Comparison of ENCODE assay signal across 1 cellular context in the genomic region with DNA sequence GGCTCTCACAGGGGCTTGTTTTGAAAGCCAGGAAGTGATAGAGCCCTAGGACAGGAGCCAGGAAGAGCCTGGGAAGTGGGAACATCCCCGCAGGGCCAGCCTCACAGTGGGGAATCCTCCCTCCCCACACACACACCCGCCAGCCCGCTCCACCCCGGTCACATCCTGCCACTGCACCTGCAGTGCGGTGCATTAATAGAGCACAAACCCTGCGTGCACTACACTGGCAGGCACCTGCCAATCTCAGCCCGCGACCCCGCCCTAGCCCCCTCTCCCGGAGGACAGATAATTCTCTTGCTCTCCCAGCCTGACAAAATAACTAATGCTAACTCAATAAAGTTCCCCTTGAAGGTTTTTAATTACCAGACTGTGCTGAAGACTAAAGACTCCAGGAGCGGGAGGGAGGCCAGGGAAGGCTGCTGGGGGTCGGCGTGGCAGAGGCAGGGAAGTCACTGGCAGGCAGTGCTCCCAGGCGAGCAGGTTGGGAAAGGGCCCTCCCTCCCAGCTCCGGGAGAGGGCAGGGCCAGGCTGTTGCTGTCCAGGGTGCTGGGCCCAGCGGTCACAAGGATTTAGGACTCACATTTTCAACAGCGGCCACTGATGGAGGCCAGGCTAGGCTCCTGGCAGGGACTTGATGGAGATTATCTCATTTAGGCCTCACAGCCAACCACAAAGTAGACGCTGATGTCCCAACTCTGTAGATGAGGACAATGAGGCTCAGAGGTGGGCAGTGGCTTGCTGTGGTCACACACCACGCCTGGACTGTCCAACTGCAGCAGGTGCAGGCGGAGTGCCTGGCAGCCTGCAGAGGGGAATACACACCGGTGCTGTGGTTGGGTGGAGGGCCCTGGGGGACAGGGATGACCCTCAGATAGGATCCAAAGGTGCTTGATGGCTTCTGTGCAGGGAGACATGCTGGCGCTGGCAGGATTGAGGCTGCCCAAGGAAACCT.
TF ChIP-seq lines count a peak whose summit lies in the region.

No MANE protein-coding gene starts in this region.

TF ChIP-seq in WTC11, 78 proteins besides CTCF, POLR2A, EP300 and RAD21 (continued from another document and continues in another):
- TF ChIP-seq ATF2 (CRISPR knock-in tag; IDR thresholded peaks at IDR 0.05; ENCODE audit: borderline replicate concordance, low read depth) (peak; percentile 70; the same call in 1 of the 2 replicates), SMAD4 (CRISPR knock-in tag; IDR thresholded peaks at IDR 0.05) (peak; percentile 64; the same call in 1 of the 2 replicates), NR2C2 (CRISPR knock-in tag; IDR thresholded peaks at IDR 0.05) (0 out of 2 replicates have a peak, but pooled peaks have one; percentile 13), ETV6 (CRISPR knock-in tag; IDR thresholded peaks at IDR 0.05) (peak; percentile 80), AFF4 (CRISPR knock-in tag; IDR thresholded peaks at IDR 0.05; ENCODE audit: borderline replicate concordance) (no peak), CREM (CRISPR knock-in tag; IDR thresholded peaks at IDR 0.05) (peak; percentile 55; the same call in 1 of the 2 replicates), ELF4 (CRISPR knock-in tag; IDR thresholded peaks at IDR 0.05; ENCODE audit: low read depth) (no peak), NFATC4 (CRISPR knock-in tag; IDR thresholded peaks at IDR 0.05) (no peak), ZBTB43 (CRISPR knock-in tag; IDR thresholded peaks at IDR 0.05) (no peak), ATF1 (CRISPR knock-in tag; IDR thresholded peaks at IDR 0.05) (no peak), NFE2L1 (CRISPR knock-in tag; IDR thresholded peaks at IDR 0.05) (peak; percentile 82; the same call in 1 of the 2 replicates), SOX15 (CRISPR knock-in tag; IDR thresholded peaks at IDR 0.05) (no peak), ATF6 (CRISPR knock-in tag; IDR thresholded peaks at IDR 0.05) (no peak), ZNF532 (CRISPR knock-in tag; IDR thresholded peaks at IDR 0.05; ENCODE audit: borderline replicate concordance) (no peak), RELA (CRISPR knock-in tag; IDR thresholded peaks at IDR 0.05; ENCODE audit: borderline replicate concordance) (0 out of 2 replicates have a peak, but pooled peaks have one; percentile 63), ZNF263 (CRISPR knock-in tag; IDR thresholded peaks at IDR 0.05; ENCODE audit: low read depth) (peak; percentile 85), ZNF423 (CRISPR knock-in tag; IDR thresholded peaks at IDR 0.05) (no peak), ZNF138 (CRISPR knock-in tag; conservative IDR thresholded peaks at IDR 0.05) (no peak)
- TF ChIP-seq, protein P1, sequence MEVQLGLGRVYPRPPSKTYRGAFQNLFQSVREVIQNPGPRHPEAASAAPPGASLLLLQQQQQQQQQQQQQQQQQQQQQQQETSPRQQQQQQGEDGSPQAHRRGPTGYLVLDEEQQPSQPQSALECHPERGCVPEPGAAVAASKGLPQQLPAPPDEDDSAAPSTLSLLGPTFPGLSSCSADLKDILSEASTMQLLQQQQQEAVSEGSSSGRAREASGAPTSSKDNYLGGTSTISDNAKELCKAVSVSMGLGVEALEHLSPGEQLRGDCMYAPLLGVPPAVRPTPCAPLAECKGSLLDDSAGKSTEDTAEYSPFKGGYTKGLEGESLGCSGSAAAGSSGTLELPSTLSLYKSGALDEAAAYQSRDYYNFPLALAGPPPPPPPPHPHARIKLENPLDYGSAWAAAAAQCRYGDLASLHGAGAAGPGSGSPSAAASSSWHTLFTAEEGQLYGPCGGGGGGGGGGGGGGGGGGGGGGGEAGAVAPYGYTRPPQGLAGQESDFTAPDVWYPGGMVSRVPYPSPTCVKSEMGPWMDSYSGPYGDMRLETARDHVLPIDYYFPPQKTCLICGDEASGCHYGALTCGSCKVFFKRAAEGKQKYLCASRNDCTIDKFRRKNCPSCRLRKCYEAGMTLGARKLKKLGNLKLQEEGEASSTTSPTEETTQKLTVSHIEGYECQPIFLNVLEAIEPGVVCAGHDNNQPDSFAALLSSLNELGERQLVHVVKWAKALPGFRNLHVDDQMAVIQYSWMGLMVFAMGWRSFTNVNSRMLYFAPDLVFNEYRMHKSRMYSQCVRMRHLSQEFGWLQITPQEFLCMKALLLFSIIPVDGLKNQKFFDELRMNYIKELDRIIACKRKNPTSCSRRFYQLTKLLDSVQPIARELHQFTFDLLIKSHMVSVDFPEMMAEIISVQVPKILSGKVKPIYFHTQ (CRISPR knock-in tag; IDR thresholded peaks at IDR 0.05): no peak
- TF ChIP-seq, protein P2, sequence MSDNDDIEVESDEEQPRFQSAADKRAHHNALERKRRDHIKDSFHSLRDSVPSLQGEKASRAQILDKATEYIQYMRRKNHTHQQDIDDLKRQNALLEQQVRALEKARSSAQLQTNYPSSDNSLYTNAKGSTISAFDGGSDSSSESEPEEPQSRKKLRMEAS (CRISPR knock-in tag; IDR thresholded peaks at IDR 0.05): peak; percentile 59; the same call in 1 of the 2 replicates
- TF ChIP-seq, protein P3, sequence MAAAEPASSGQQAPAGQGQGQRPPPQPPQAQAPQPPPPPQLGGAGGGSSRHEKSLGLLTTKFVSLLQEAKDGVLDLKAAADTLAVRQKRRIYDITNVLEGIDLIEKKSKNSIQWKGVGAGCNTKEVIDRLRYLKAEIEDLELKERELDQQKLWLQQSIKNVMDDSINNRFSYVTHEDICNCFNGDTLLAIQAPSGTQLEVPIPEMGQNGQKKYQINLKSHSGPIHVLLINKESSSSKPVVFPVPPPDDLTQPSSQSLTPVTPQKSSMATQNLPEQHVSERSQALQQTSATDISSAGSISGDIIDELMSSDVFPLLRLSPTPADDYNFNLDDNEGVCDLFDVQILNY (CRISPR knock-in tag; IDR thresholded peaks at IDR 0.05): no peak; the same call in 1 of the 2 replicates
- TF ChIP-seq, protein P4, sequence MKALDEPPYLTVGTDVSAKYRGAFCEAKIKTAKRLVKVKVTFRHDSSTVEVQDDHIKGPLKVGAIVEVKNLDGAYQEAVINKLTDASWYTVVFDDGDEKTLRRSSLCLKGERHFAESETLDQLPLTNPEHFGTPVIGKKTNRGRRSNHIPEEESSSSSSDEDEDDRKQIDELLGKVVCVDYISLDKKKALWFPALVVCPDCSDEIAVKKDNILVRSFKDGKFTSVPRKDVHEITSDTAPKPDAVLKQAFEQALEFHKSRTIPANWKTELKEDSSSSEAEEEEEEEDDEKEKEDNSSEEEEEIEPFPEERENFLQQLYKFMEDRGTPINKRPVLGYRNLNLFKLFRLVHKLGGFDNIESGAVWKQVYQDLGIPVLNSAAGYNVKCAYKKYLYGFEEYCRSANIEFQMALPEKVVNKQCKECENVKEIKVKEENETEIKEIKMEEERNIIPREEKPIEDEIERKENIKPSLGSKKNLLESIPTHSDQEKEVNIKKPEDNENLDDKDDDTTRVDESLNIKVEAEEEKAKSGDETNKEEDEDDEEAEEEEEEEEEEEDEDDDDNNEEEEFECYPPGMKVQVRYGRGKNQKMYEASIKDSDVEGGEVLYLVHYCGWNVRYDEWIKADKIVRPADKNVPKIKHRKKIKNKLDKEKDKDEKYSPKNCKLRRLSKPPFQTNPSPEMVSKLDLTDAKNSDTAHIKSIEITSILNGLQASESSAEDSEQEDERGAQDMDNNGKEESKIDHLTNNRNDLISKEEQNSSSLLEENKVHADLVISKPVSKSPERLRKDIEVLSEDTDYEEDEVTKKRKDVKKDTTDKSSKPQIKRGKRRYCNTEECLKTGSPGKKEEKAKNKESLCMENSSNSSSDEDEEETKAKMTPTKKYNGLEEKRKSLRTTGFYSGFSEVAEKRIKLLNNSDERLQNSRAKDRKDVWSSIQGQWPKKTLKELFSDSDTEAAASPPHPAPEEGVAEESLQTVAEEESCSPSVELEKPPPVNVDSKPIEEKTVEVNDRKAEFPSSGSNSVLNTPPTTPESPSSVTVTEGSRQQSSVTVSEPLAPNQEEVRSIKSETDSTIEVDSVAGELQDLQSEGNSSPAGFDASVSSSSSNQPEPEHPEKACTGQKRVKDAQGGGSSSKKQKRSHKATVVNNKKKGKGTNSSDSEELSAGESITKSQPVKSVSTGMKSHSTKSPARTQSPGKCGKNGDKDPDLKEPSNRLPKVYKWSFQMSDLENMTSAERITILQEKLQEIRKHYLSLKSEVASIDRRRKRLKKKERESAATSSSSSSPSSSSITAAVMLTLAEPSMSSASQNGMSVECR (CRISPR knock-in tag; IDR thresholded peaks at IDR 0.05; ENCODE audit: borderline replicate concordance): peak; percentile 95
